ENCODE assay signal across 33 cellular contexts in genomic region chr7:154559454-154559853, GRCh38.
"Had no signal": no experiment of that assay in that cellular context is flagged by ENCODE, and none has a peak within 500 bp of the region (broad histone marks: within the 10 kb centered on the region; RNA-seq: fewer than 3 reads in every experiment).

No MANE protein-coding gene starts in this region.

- DNase-seq: activated effector memory CD4-positive, alpha-beta T cell treated with anti-CD3 and anti-CD28 coated beads, Interleukin-2, amount 50 U/mL, for 16 hours; activated effector memory CD4-positive, alpha-beta T cell treated with Interleukin-2 at 50 U/mL for 16 hours; activated gamma-delta T cell; activated gamma-delta T cell treated with Interleukin-2 at 50 U/mL for 16 hours; activated naive CD4-positive, alpha-beta T cell; activated naive CD4-positive, alpha-beta T cell treated with anti-CD3 and anti-CD28 coated beads for 36 hours; activated naive CD4-positive, alpha-beta T cell treated with anti-CD3 and anti-CD28 coated beads, Interleukin-2, amount 10 ng/mL, durations not matched to agents 7 days and 5 days; activated naive CD4-positive, alpha-beta T cell treated with anti-CD3 and anti-CD28 coated beads, Interleukin-2, amount 50 U/mL, for 16 hours; activated naive CD4-positive, alpha-beta T cell treated with Interleukin-2 at 50 U/mL for 16 hours; activated naive CD8-positive, alpha-beta T cell treated with anti-CD3 and anti-CD28 coated beads for 36 hours; activated naive CD8-positive, alpha-beta T cell treated with anti-CD3 and anti-CD28 coated beads, Interleukin-2, amount 10 ng/mL, durations not matched to agents 7 days and 5 days; activated naive CD8-positive, alpha-beta T cell treated with anti-CD3 and anti-CD28 coated beads, Interleukin-2, amount 50 U/mL, for 24 hours; activated T-cell treated with anti-CD3 and anti-CD28 coated beads, Interleukin-2, amount 50 U/mL, for 24 hours; activated T-cell treated with anti-CD3 and anti-CD28 coated beads, Interleukin-2, amount 50 U/mL, for 4 hours; activated T-cell treated with anti-CD3 and anti-CD28 coated beads, Interleukin-2, amount 50 U/mL, for 48 hours; activated T-cell treated with anti-CD3 and anti-CD28 coated beads, Interleukin-2, amount 50 U/mL, for 72 hours; adrenal gland; amniotic stem cell; amygdala; anterior cingulate cortex; aorta; body of pancreas; brain microvascular endothelial cell; caudate nucleus; central memory CD4-positive, alpha-beta T cell; cerebellar nuclear complex had no signal

- ATAC-seq: activated naive CD4-positive, alpha-beta T cell treated with anti-CD3 and anti-CD28 coated beads, Interleukin-2, amount 50 U/mL, for 72 hours; activated naive CD8-positive, alpha-beta T cell treated with anti-CD3 and anti-CD28 coated beads, Interleukin-2, amount 50 U/mL, for 24 hours; activated T-cell treated with anti-CD3 and anti-CD28 coated beads, Interleukin-2, amount 50 U/mL, for 4 hours; activated T-cell treated with anti-CD3 and anti-CD28 coated beads, Interleukin-2, amount 50 U/mL, for 72 hours; activated T-helper 17 cell treated with anti-CD3 and anti-CD28 coated beads, Interleukin-2, amount 50 U/mL, for 72 hours; body of pancreas had no signal

- H3K4me3 ChIP-seq: adrenal gland, ascending aorta, body of pancreas, breast epithelium, cardiac muscle cell had no signal

- FAIRE-seq: astrocyte, bronchial epithelial cell had no signal

- H3K36me3 ChIP-seq: adrenal gland, ascending aorta, brain microvascular endothelial cell, breast epithelium, cardiac muscle cell had no signal

- H3K4me1 ChIP-seq: adrenal gland, ascending aorta, body of pancreas, breast epithelium had no signal

- H3K27ac ChIP-seq: adrenal gland, ascending aorta, body of pancreas, brain microvascular endothelial cell, breast epithelium, cardiac muscle cell had no signal

- H3K9me3 ChIP-seq: adrenal gland, ascending aorta, body of pancreas had no signal

- H3K27me3 ChIP-seq: adrenal gland, ascending aorta, body of pancreas, brain microvascular endothelial cell, breast epithelium, cardiac muscle cell had no signal
